ENCODE assay signal across 1 cellular context in the genomic region with DNA sequence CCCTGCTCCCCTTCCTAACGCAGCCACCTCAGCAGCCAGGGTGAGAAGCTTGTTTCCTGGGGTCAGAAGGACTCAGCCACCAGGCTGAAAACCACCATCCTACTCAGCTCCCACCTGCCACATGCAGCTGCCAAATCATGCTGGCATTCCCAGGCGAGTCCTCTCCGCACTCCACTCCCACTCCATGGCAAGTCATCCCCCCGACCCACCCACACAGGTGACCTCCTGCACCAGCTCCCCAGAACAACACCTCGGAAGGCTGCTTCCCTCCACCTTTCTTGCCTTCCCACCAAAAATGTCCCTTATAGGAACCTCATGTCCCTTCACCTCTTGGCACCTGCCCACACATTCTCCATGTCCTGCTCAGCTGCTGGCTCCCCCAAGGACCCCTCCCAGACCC.
TF ChIP-seq lines count a peak whose summit lies in the region.

No MANE protein-coding gene starts in this region.

TF ChIP-seq in IMR-90, 13 proteins besides CTCF, POLR2A, EP300 and RAD21:
- no peak for TF ChIP-seq MAZ (IDR thresholded peaks at IDR 0.05; ENCODE audit: borderline replicate concordance, low read depth, low read length)
- no peak for TF ChIP-seq BHLHE40 (IDR thresholded peaks at IDR 0.05; ENCODE audit: low read depth, low read length)
- TF ChIP-seq, protein P1, sequence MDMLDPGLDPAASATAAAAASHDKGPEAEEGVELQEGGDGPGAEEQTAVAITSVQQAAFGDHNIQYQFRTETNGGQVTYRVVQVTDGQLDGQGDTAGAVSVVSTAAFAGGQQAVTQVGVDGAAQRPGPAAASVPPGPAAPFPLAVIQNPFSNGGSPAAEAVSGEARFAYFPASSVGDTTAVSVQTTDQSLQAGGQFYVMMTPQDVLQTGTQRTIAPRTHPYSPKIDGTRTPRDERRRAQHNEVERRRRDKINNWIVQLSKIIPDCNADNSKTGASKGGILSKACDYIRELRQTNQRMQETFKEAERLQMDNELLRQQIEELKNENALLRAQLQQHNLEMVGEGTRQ (IDR thresholded peaks at IDR 0.05; ENCODE audit: low read depth, low read length): no peak
- no peak for TF ChIP-seq SMC3 (IDR thresholded peaks at IDR 0.05; ENCODE audit: low read depth, low read length)
